ENCODE assay signal across 1 cellular context in genomic region chr7:90749774-90750173, GRCh38.
TF ChIP-seq lines count a peak whose summit lies in the region.

No MANE protein-coding gene starts in this region.

TF ChIP-seq in WTC11, 78 proteins besides CTCF, POLR2A, EP300 and RAD21 (continued from another document):
- TF ChIP-seq, protein P1, sequence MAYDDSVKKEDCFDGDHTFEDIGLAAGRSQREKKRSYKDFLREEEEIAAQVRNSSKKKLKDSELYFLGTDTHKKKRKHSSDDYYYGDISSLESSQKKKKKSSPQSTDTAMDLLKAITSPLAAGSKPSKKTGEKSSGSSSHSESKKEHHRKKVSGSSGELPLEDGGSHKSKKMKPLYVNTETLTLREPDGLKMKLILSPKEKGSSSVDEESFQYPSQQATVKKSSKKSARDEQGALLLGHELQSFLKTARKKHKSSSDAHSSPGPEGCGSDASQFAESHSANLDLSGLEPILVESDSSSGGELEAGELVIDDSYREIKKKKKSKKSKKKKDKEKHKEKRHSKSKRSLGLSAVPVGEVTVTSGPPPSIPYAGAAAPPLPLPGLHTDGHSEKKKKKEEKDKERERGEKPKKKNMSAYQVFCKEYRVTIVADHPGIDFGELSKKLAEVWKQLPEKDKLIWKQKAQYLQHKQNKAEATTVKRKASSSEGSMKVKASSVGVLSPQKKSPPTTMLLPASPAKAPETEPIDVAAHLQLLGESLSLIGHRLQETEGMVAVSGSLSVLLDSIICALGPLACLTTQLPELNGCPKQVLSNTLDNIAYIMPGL (CRISPR knock-in tag; IDR thresholded peaks at IDR 0.05): no peak
- no peak for TF ChIP-seq MXD4 (CRISPR knock-in tag; IDR thresholded peaks at IDR 0.05; ENCODE audit: borderline replicate concordance)
- no peak for TF ChIP-seq ZNF416 (CRISPR knock-in tag; IDR thresholded peaks at IDR 0.05)
- no peak for TF ChIP-seq GRHL2 (CRISPR knock-in tag; IDR thresholded peaks at IDR 0.05; ENCODE audit: insufficient replicate concordance, severe bottlenecking)
- no peak for TF ChIP-seq NFE2L1 (CRISPR knock-in tag; IDR thresholded peaks at IDR 0.05)
- TF ChIP-seq, protein P2, sequence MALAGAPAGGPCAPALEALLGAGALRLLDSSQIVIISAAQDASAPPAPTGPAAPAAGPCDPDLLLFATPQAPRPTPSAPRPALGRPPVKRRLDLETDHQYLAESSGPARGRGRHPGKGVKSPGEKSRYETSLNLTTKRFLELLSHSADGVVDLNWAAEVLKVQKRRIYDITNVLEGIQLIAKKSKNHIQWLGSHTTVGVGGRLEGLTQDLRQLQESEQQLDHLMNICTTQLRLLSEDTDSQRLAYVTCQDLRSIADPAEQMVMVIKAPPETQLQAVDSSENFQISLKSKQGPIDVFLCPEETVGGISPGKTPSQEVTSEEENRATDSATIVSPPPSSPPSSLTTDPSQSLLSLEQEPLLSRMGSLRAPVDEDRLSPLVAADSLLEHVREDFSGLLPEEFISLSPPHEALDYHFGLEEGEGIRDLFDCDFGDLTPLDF (CRISPR knock-in tag; IDR thresholded peaks at IDR 0.05): no peak
